Comparison of ENCODE assay signal across 12 cellular contexts in the genomic region with DNA sequence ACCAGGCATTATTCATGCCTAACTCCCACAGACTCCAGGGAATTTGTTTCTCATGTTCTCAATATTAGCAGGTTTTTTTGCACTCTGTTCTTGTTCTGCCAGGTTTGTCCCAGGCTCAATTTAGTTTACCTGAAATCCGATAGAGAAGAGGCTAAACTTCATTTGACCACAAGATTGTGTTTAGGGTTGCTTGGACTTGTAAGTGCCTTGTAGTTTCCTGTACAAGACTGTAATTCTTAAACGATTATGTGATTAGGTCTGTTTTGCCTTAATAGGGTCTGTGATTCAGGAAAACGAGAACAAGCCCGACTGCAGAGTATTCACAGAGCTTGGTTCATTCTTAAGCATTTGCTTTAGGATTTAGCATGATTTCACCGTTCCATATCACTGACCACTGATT. TPM values are rescaled to one million over a fixed set of nuclear protein-coding genes. Genes with fewer than 3 reads are reported as not detected.
A peak's percentile ranks its signal among the peaks of the same experiment; 100 is the strongest.
DNase-seq lines count a peak whose midpoint lies in the region; ATAC-seq, FAIRE-seq and TF ChIP-seq lines count a peak whose summit lies in the region.
"Had no signal": no experiment of that assay in that cellular context is flagged by ENCODE, and none has a peak within 500 bp of the region (broad histone marks: within the 10 kb centered on the region; RNA-seq: fewer than 3 reads in every experiment).

No MANE protein-coding gene starts in this region.

- FAIRE-seq in HTR-8/SVneo (lab: Jason Lieb, UNC) = peak; percentile 33

- H3K36me3 Mint-ChIP-seq in central memory CD8-positive, alpha-beta T cell (ENCODE audit: insufficient read depth) = peaks cover 5% of the 10 kb centered on the region

- H3K4me3 ChIP-seq in lung (peak overlapping the region; percentile 24), subcutaneous abdominal adipose tissue (ENCODE audit: low read depth in 1 of 5, low read length in 5 of 5) (peak overlapping the region in 3 of 5 donors; percentile 4 to 78 (median 76))

- no peak for ATAC-seq in central memory CD8-positive, alpha-beta T cell (replicated peaks; ENCODE audit: extremely low read depth, poor library complexity, severe bottlenecking)
- ATAC-seq in lung (ENCODE audit: insufficient read depth, low FRiP score) (no peak), HG03025 (IDR thresholded peaks at IDR 0.05; ENCODE audit: low FRiP score, unreplicated experiment) (no peak)
- ATAC-seq: Right ventricle myocardium inferior had no signal

- H3K27ac ChIP-seq in lung (ENCODE audit: low read depth in 1 of 2, low read length in 1 of 2) (no peak overlapping the region), subcutaneous abdominal adipose tissue (ENCODE audit: low read depth, low read length) (no peak overlapping the region)

- H3K36me3 ChIP-seq in lung (ENCODE audit: control insufficient read depth in 2 of 2, insufficient read depth in 2 of 2, low read length in 2 of 2) = no peaks in the 10 kb centered on the region
- no peaks in the 10 kb centered on the region for H3K36me3 ChIP-seq in subcutaneous abdominal adipose tissue (ENCODE audit: control insufficient read depth in 5 of 5, insufficient read depth in 5 of 5, low read length in 5 of 5)
- H3K36me3 ChIP-seq: heart left ventricle had no signal

- no peak for DNase-seq in HTR-8/SVneo (ENCODE audit: insufficient read length, low spot score)
- DNase-seq in central memory CD8-positive, alpha-beta T cell (ENCODE audit: low spot score in 2 of 2) = no peak
- no peak for DNase-seq in lung (ENCODE audit: low spot score)
- no peak for DNase-seq in NCI-H524 (lab: John Stamatoyannopoulos, UW)
- DNase-seq in NCI-H1092 (lab: John Stamatoyannopoulos, UW) = no peak
- no peak for DNase-seq in NCI-H2081 treated with DMSO at 0.1 percent for 48 hours (lab: John Stamatoyannopoulos, UW)
- DNase-seq: heart left ventricle, NCI-H187 treated with DMSO at 0.1 percent for 48 hours had no signal

- no peaks in the 10 kb centered on the region for H3K27me3 ChIP-seq in lung (ENCODE audit: control insufficient read depth, insufficient read depth)
- H3K27me3 ChIP-seq in subcutaneous abdominal adipose tissue (ENCODE audit: control insufficient read depth in 5 of 5, insufficient read depth in 4 of 5, low read length in 5 of 5) = peaks cover 0 to 2% (median 0%) of the 10 kb centered on the region in 5 donors

- 48 to 58% methylated on average over 5 of the region's 5 CpGs for WGBS in lung, 2 donors

- no peaks in the 10 kb centered on the region for H3K9me3 Mint-ChIP-seq in central memory CD8-positive, alpha-beta T cell
- H3K9me3 Mint-ChIP-seq: activated CD4-positive, alpha-beta T cell treated with anti-CD3 and anti-CD28 coated beads, Interleukin-2, amount 10 ng/mL, durations not matched to agents 7 days and 5 days had no signal

- H3K27ac Mint-ChIP-seq in central memory CD8-positive, alpha-beta T cell (ENCODE audit: low read depth) = no peak overlapping the region
- H3K27ac Mint-ChIP-seq: activated CD4-positive, alpha-beta T cell treated with anti-CD3 and anti-CD28 coated beads, Interleukin-2, amount 10 ng/mL, durations not matched to agents 7 days and 5 days had no signal

- H3K27me3 Mint-ChIP-seq in central memory CD8-positive, alpha-beta T cell = peaks cover 13% of the 10 kb centered on the region

- H3K9me3 ChIP-seq in lung (ENCODE audit: control insufficient read depth in 2 of 2, insufficient read depth in 1 of 2, low read length in 1 of 2) (no peaks in the 10 kb centered on the region), subcutaneous abdominal adipose tissue (ENCODE audit: control insufficient read depth in 5 of 5, low read length in 5 of 5) (no peaks in the 10 kb centered on the region)
- H3K9me3 ChIP-seq: heart left ventricle had no signal

- peak overlapping the region in 1 of 5 donors; percentile 68 for H3K9ac ChIP-seq in subcutaneous abdominal adipose tissue (ENCODE audit: low read length in 5 of 5)

- peaks cover 48% of the 10 kb centered on the region for H3K4me1 Mint-ChIP-seq in central memory CD8-positive, alpha-beta T cell

- H3K4me3 Mint-ChIP-seq in central memory CD8-positive, alpha-beta T cell = peak overlapping the region; percentile 84
- H3K4me3 Mint-ChIP-seq: activated CD4-positive, alpha-beta T cell treated with anti-CD3 and anti-CD28 coated beads, Interleukin-2, amount 10 ng/mL, durations not matched to agents 7 days and 5 days had no signal

- no peak for TF ChIP-seq CTCF in lung (IDR thresholded peaks at IDR 0.05; ENCODE audit: control extremely low read depth, extremely low read depth)

- H3K4me1 ChIP-seq in lung (ENCODE audit: control insufficient read depth in 2 of 2, insufficient read depth in 2 of 2, low read length in 2 of 2) = peaks cover 0 to 2% of the 10 kb centered on the region in 2 donors
- peaks cover 0 to 38% (median 22%) of the 10 kb centered on the region in 5 donors for H3K4me1 ChIP-seq in subcutaneous abdominal adipose tissue (ENCODE audit: control insufficient read depth in 5 of 5, insufficient read depth in 5 of 5, low read length in 5 of 5)

RNA-seq across cellular contexts. Expression of gene PRSS23, which starts 1.8 kb away (rescaled TPM):
- 10 to 100 TPM; 19.3 to 86.7 TPM for total RNA-seq in lung
- 10 to 100 TPM in 1 of 2 donors, 1 to 10 TPM in 1; 9.9 to 50.8 TPM for polyA plus RNA-seq in lung
